In the genomic region with DNA sequence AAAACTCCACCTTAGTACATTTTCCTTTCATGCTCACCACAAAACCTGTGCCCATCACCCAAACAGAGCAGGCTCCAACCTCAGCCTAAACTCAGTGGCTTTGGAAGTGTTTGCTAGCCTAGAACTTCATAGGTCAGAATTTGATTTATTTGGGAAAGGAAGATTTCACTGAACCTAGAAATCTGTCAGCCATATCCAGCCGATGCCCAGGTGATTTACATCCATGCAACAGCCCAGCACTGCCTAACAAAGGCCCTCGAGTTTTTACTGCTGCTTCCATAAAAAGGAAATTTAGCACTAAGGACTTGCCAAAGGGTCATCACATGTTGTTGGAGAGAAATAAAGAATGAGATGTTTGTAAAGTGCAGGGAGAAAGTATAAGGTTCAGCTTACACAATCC, we compare ENCODE assay signal across 33 cellular contexts.
DNase-seq lines count a peak whose midpoint lies in the region; TF ChIP-seq lines count a peak whose summit lies in the region.
"Had no signal": no experiment of that assay in that cellular context is flagged by ENCODE, and none has a peak within 500 bp of the region (broad histone marks: within the 10 kb centered on the region; RNA-seq: fewer than 3 reads in every experiment).

No MANE protein-coding gene starts in this region.

- TF ChIP-seq EP300 in esophagus muscularis mucosa (IDR thresholded peaks at IDR 0.05), result no peak

- WGBS in esophagus muscularis mucosa, result 62% methylated on average over 2 of the region's 2 CpGs

- H3K4me3 ChIP-seq in esophagus muscularis mucosa, result no peak overlapping the region
- H3K4me3 ChIP-seq: A549; BLaER1; BLaER1 treated with 17β-estradiol and CSF1 and Interleukin-3, amounts not matched to agents 10 nM and 100 nM had no signal

- no peak overlapping the region for H3K27ac ChIP-seq in esophagus muscularis mucosa (replicated peaks in 1 of 4)
- H3K27ac ChIP-seq: 22Rv1; A549; BLaER1; BLaER1 treated with 17β-estradiol and CSF1 and Interleukin-3, amounts not matched to agents 10 nM and 100 nM; C4-2B had no signal

- DNase-seq in esophagus muscularis mucosa (ENCODE audit: extremely low spot score), result peak; percentile 55
- DNase-seq in left kidney (ENCODE audit: low read depth, low spot score), result peak; percentile 81
- peak; percentile 13 for DNase-seq in nephron progenitor cell
- DNase-seq in HT-29 (ENCODE audit: low spot score), result no peak
- DNase-seq in DMS53 treated with DMSO at 0.1 percent for 48 hours (lab: John Stamatoyannopoulos, UW; ENCODE audit: unreplicated experiment), result no peak
- DNase-seq in NCI-H1105 (lab: John Stamatoyannopoulos, UW), result no peak
- DNase-seq: 8988T; ACHN; AML-193; BE2C; C1 segment of cervical spinal cord; Caco-2; Calu3; CD4-positive, alpha-beta memory T cell; CD4-positive, alpha-beta T cell; CD4-positive, CD25-positive, alpha-beta regulatory T cell; CD8-positive, alpha-beta memory T cell; CD8-positive, alpha-beta T cell; COR-L47; DMS 273 treated with DMSO at 0.1 percent for 48 hours; DMS153; DMS53; DMS79; DMS79 treated with DMSO at 0.1 percent for 48 hours; DND-41; EL had no signal

- peaks cover 6% of the 10 kb centered on the region for H3K27me3 Mint-ChIP-seq in nephron progenitor cell (ENCODE audit: low read depth, poor library complexity)
- H3K27me3 Mint-ChIP-seq: B cell; CD4-positive, alpha-beta memory T cell; CD4-positive, alpha-beta T cell; CD4-positive, CD25-positive, alpha-beta regulatory T cell had no signal

- TF ChIP-seq POLR2A in esophagus muscularis mucosa (IDR thresholded peaks at IDR 0.05; ENCODE audit: low read depth), result no peak

- no peak overlapping the region for H3K27ac Mint-ChIP-seq in nephron progenitor cell
- H3K27ac Mint-ChIP-seq: B cell; CD14-positive monocyte; CD4-positive, alpha-beta memory T cell; CD4-positive, alpha-beta T cell; CD4-positive, CD25-positive, alpha-beta regulatory T cell; CD8-positive, alpha-beta memory T cell; CD8-positive, alpha-beta T cell had no signal

- TF ChIP-seq CTCF in esophagus muscularis mucosa (IDR thresholded peaks at IDR 0.05) (no peak), nephron progenitor cell (IDR thresholded peaks at IDR 0.05) (no peak)

- H3K4me3 Mint-ChIP-seq in nephron progenitor cell, result no peak overlapping the region
- H3K4me3 Mint-ChIP-seq: B cell; CD14-positive monocyte; CD4-positive, alpha-beta memory T cell; CD4-positive, alpha-beta T cell; CD4-positive, CD25-positive, alpha-beta regulatory T cell; CD8-positive, alpha-beta memory T cell; CD8-positive, alpha-beta T cell had no signal

- no peaks in the 10 kb centered on the region for H3K36me3 ChIP-seq in esophagus muscularis mucosa
- H3K36me3 ChIP-seq: BE2C; BLaER1; BLaER1 treated with 17β-estradiol and CSF1 and Interleukin-3, amounts not matched to agents 10 nM and 100 nM had no signal

- H3K27me3 ChIP-seq in esophagus muscularis mucosa, result no peaks in the 10 kb centered on the region
- H3K27me3 ChIP-seq: BE2C; BLaER1; BLaER1 treated with 17β-estradiol and CSF1 and Interleukin-3, amounts not matched to agents 10 nM and 100 nM had no signal

- no peaks in the 10 kb centered on the region for H3K4me1 ChIP-seq in esophagus muscularis mucosa
- H3K4me1 ChIP-seq: A549, BE2C, Caco-2 had no signal

- intact Hi-C loops in esophagus muscularis mucosa (cut with DNase I), result no loop called here

- no peaks in the 10 kb centered on the region for H3K36me3 Mint-ChIP-seq in nephron progenitor cell (ENCODE audit: low read depth)
- H3K36me3 Mint-ChIP-seq: CD14-positive monocyte; CD4-positive, alpha-beta memory T cell; CD4-positive, CD25-positive, alpha-beta regulatory T cell; CD8-positive, alpha-beta memory T cell; CD8-positive, alpha-beta T cell had no signal

- H3K9me3 ChIP-seq in esophagus muscularis mucosa, result no peaks in the 10 kb centered on the region
- H3K9me3 ChIP-seq: A549; BE2C; BLaER1; BLaER1 treated with 17β-estradiol and CSF1 and Interleukin-3, amounts not matched to agents 10 nM and 100 nM; Caco-2 had no signal

- no peaks in the 10 kb centered on the region for H3K9me3 Mint-ChIP-seq in nephron progenitor cell
- H3K9me3 Mint-ChIP-seq: CD14-positive monocyte; CD4-positive, alpha-beta T cell; CD8-positive, alpha-beta T cell had no signal

- peaks cover 57% of the 10 kb centered on the region for H3K4me1 Mint-ChIP-seq in nephron progenitor cell
- H3K4me1 Mint-ChIP-seq: CD14-positive monocyte; CD4-positive, alpha-beta memory T cell; CD4-positive, CD25-positive, alpha-beta regulatory T cell; CD8-positive, alpha-beta memory T cell had no signal

Comparison
In these comparisons a context has a peak if more than half of its experiments do, and no peak if none do; other contexts are left out.
1. DNase-seq: peak in esophagus muscularis mucosa (single experiment), left kidney (single experiment) and nephron progenitor cell (single experiment); none in HT-29 (single experiment), DMS53 treated with DMSO at 0.1 percent for 48 hours (single experiment) and NCI-H1105 (single experiment).